In the genomic region with DNA sequence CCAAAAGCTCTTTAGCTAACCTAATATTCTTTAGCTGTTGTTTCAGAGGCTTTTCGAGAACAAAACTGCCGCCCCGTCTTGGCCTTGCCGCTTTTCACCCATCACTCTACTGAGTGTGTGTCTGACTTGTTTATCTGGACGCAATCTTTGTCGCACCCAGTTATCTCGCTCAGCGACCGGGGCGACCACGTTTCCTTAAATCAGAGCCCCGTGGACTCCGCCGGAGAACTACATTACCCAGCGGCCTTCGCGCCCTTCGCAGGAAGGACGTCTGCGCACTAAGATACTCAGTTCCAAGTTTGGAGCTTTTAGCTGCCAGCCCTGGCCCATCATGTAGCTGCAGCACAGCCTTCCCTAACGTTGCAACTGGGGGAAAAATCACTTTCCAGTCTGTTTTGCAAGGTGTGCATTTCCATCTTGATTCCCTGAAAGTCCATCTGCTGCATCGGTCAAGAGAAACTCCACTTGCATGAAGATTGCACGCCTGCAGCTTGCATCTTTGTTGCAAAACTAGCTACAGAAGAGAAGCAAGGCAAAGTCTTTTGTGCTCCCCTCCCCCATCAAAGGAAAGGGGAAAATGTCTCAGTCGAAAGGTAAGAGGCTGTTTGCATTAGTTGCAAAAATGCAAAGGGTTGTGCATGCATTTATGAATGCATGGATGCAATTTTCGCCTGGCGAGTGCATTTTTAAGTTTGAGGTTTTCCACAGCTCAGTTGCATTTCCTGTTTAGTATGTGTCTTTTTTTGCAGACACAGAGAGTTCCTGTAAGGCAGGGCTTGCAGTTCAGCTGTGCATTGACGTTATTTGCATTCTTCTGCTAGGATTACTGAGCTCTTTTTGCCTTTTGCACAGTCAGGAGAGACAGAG, we compare ENCODE assay signal across 8 cellular contexts. TPM values are rescaled to one million over a fixed set of nuclear protein-coding genes. Genes with fewer than 3 reads are reported as not detected.
DNase-seq lines count a peak whose midpoint lies in the region; ATAC-seq and TF ChIP-seq lines count a peak whose summit lies in the region.

A gene (plus strand): TSS at position 290 of the 867 bp plus-strand sequence. CDS start 288 bp downstream, at position 578.

- no peaks in the 10 kb centered on the region for H3K79me2 ChIP-seq in KMS-11 (ENCODE audit: insufficient read depth, low read depth)
- no peaks in the 10 kb centered on the region for H3K79me2 ChIP-seq in trophoblast cell (ENCODE audit: control insufficient read depth, insufficient read depth, low read length, poor library complexity)

- H3K27me3 ChIP-seq in KMS-11 (ENCODE audit: insufficient read depth, low read depth): no peaks in the 10 kb centered on the region
- no peaks in the 10 kb centered on the region for H3K27me3 ChIP-seq in heart left ventricle
- no peaks in the 10 kb centered on the region for H3K27me3 ChIP-seq in trophoblast cell (ENCODE audit: insufficient read depth, low read length)
- H3K27me3 ChIP-seq in tibial nerve: no peaks in the 10 kb centered on the region

- H3K9ac ChIP-seq in KMS-11: peak within 1 kb of the TSS; percentile 63
- H3K9ac ChIP-seq in trophoblast cell (ENCODE audit: low read length): no peak within 1 kb of the TSS

- H3K27ac Mint-ChIP-seq in activated naive CD4-positive, alpha-beta T cell treated with anti-CD3 and anti-CD28 coated beads, Interleukin-2, amount 10 ng/mL, durations not matched to agents 7 days and 5 days: no peak within 1 kb of the TSS

- TF ChIP-seq EP300 in tibial nerve (IDR thresholded peaks at IDR 0.05): peak in 1 of 2 donors; percentile 43

- H3K36me3 ChIP-seq in KMS-11 (ENCODE audit: insufficient read depth) (no peaks in the 10 kb centered on the region), heart left ventricle (no peaks in the 10 kb centered on the region), trophoblast cell (ENCODE audit: control insufficient read depth in 1 of 2, insufficient read depth in 2 of 2, low read length in 2 of 2) (no peaks in the 10 kb centered on the region), tibial nerve (no peaks in the 10 kb centered on the region)

- TF ChIP-seq CTCF in KMS-11 (conservative IDR thresholded peaks at IDR 0.05; ENCODE audit: low read depth, low read length) (no peak), heart left ventricle (IDR thresholded peaks at IDR 0.05) (no peak), tibial nerve (IDR thresholded peaks at IDR 0.05) (no peak)

- intact Hi-C loops in heart left ventricle (cut with DNase I): loop anchor here in 3 of 10 donors (5.0 to 10.0 kb wide), 5 partner anchors 50 to 110 kb away; no protein-coding TSS in a partner anchor

- peak within 1 kb of the TSS; percentile 84 for H3K4me2 ChIP-seq in KMS-11
- peak within 1 kb of the TSS; percentile 98 for H3K4me2 ChIP-seq in trophoblast cell (ENCODE audit: low read length)

- no peak within 1 kb of the TSS for H3K14ac ChIP-seq in trophoblast cell (ENCODE audit: low read length)

- H3K4me1 Mint-ChIP-seq in activated naive CD4-positive, alpha-beta T cell treated with anti-CD3 and anti-CD28 coated beads, Interleukin-2, amount 10 ng/mL, durations not matched to agents 7 days and 5 days: peaks cover 7% of the 10 kb centered on the region

- H3K4me3 ChIP-seq in KMS-11 (IDR thresholded peaks at IDR 0.05; ENCODE audit: insufficient read depth, low read depth, low read length): peak within 1 kb of the TSS; percentile 80
- H3K4me3 ChIP-seq in heart left ventricle: peak within 1 kb of the TSS; percentile 12 to 75 (median 59)
- H3K4me3 ChIP-seq in trophoblast cell (ENCODE audit: low read depth, low read length): peak within 1 kb of the TSS; percentile 70
- H3K4me3 ChIP-seq in tibial nerve: peak within 1 kb of the TSS; percentile 23 to 58 (median 37)

- H4K91ac ChIP-seq in trophoblast cell (ENCODE audit: low read depth, low read length): peak within 1 kb of the TSS; percentile 54

- 0 to 1% (median 1%) methylated on average over 27 of the region's 27 CpGs for WGBS in heart left ventricle, 4 donors
- no CpG with 5 or more reads among the region's 27 CpGs for WGBS in trophoblast cell (ENCODE audit: extremely low coverage, insufficient coverage, insufficient read length)
- WGBS in tibial nerve, 2 donors: 1% methylated on average over 27 of the region's 27 CpGs

- no peak within 1 kb of the TSS for H3K18ac ChIP-seq in trophoblast cell (ENCODE audit: low read length)

- peak within 1 kb of the TSS; percentile 45 for H3K27ac ChIP-seq in KMS-11
- H3K27ac ChIP-seq in heart left ventricle: peak within 1 kb of the TSS in 9 of 12 donors; percentile 4 to 62 (median 43)
- peak within 1 kb of the TSS; percentile 20 for H3K27ac ChIP-seq in trophoblast cell (ENCODE audit: low read depth, low read length)
- peak within 1 kb of the TSS in 3 of 4 donors; percentile 1 to 68 (median 62) for H3K27ac ChIP-seq in tibial nerve

- no peak within 1 kb of the TSS for H2BK5ac ChIP-seq in trophoblast cell (ENCODE audit: low read depth, low read length, poor library complexity)

- H2AFZ ChIP-seq in KMS-11 (ENCODE audit: low read depth): peak within 1 kb of the TSS; percentile 85
- peak within 1 kb of the TSS; percentile 63 for H2AFZ ChIP-seq in trophoblast cell (ENCODE audit: insufficient read depth, low read length, poor library complexity)

- H4K20me1 ChIP-seq in KMS-11 (ENCODE audit: insufficient read depth): no peaks in the 10 kb centered on the region

- H3K4me3 Mint-ChIP-seq in activated naive CD4-positive, alpha-beta T cell treated with anti-CD3 and anti-CD28 coated beads, Interleukin-2, amount 10 ng/mL, durations not matched to agents 7 days and 5 days: no peak within 1 kb of the TSS

- ATAC-seq in GM21786 (IDR thresholded peaks at IDR 0.05; ENCODE audit: unreplicated experiment): peak; percentile 94
- ATAC-seq in heart left ventricle: peak; percentile 93 to 99 (median 98)

- no peak within 1 kb of the TSS for H3K4ac ChIP-seq in trophoblast cell (ENCODE audit: low read depth, low read length)

- peak; percentile 72 for DNase-seq in Daoy (ENCODE audit: low read depth)
- peak; percentile 89 for DNase-seq in SIG-M5 treated with dmso at 0.1 percent for 504 hours (lab: John Stamatoyannopoulos, UW; ENCODE audit: unreplicated experiment)
- DNase-seq in activated naive CD4-positive, alpha-beta T cell treated with anti-CD3 and anti-CD28 coated beads, Interleukin-2, amount 10 ng/mL, durations not matched to agents 7 days and 5 days: peak; percentile 90
- DNase-seq in heart left ventricle: peak; percentile 79 to 91 (median 81)
- peak; percentile 63 to 76 for DNase-seq in trophoblast cell
- peak; percentile 49 to 67 for DNase-seq in tibial nerve (ENCODE audit: low spot score in 2 of 2)

- no peak within 1 kb of the TSS for H2BK120ac ChIP-seq in trophoblast cell (ENCODE audit: insufficient read depth, low read length, poor library complexity)

- H3K9me3 ChIP-seq in heart left ventricle (no peaks in the 10 kb centered on the region), trophoblast cell (ENCODE audit: insufficient read depth, low read depth, low read length) (no peaks in the 10 kb centered on the region), tibial nerve (no peaks in the 10 kb centered on the region)

- H4K12ac ChIP-seq in trophoblast cell (ENCODE audit: low read depth, low read length): no peak within 1 kb of the TSS

- CTCF ChIA-PET in activated naive CD4-positive, alpha-beta T cell treated with anti-CD3 and anti-CD28 coated beads, Interleukin-2, amount 10 ng/mL, durations not matched to agents 7 days and 5 days (lab: Charles Lee): interaction anchor here (0.6 to 1.8 kb wide), 6 partner anchors 10 to 643 kb away, joined by 3 to 5 read pairs (median 3); no protein-coding TSS in a partner anchor

- no peak within 1 kb of the TSS for H2AK5ac ChIP-seq in trophoblast cell (ENCODE audit: low read length)

- peaks cover 16% of the 10 kb centered on the region for H3K4me1 ChIP-seq in KMS-11 (ENCODE audit: low read depth, poor library complexity, severe bottlenecking)
- peaks cover 0 to 35% (median 15%) of the 10 kb centered on the region in 12 donors for H3K4me1 ChIP-seq in heart left ventricle
- no peaks in the 10 kb centered on the region for H3K4me1 ChIP-seq in trophoblast cell (ENCODE audit: control insufficient read depth in 1 of 2, insufficient read depth in 2 of 2, low read length in 2 of 2)
- H3K4me1 ChIP-seq in tibial nerve: peaks cover 0 to 39% (median 13%) of the 10 kb centered on the region in 4 donors

- no peaks in the 10 kb centered on the region for H3K9me3 Mint-ChIP-seq in activated naive CD4-positive, alpha-beta T cell treated with anti-CD3 and anti-CD28 coated beads, Interleukin-2, amount 10 ng/mL, durations not matched to agents 7 days and 5 days

- H3K79me1 ChIP-seq in trophoblast cell (ENCODE audit: low read length): no peaks in the 10 kb centered on the region

- no peak within 1 kb of the TSS for H3K23ac ChIP-seq in trophoblast cell (ENCODE audit: low read length)

- H3K27me3 Mint-ChIP-seq in activated naive CD4-positive, alpha-beta T cell treated with anti-CD3 and anti-CD28 coated beads, Interleukin-2, amount 10 ng/mL, durations not matched to agents 7 days and 5 days: no peaks in the 10 kb centered on the region

- TF ChIP-seq POLR2A in heart left ventricle (IDR thresholded peaks at IDR 0.05) (no peak), tibial nerve (IDR thresholded peaks at IDR 0.05) (no peak)

- H3K36me3 Mint-ChIP-seq in activated naive CD4-positive, alpha-beta T cell treated with anti-CD3 and anti-CD28 coated beads, Interleukin-2, amount 10 ng/mL, durations not matched to agents 7 days and 5 days: peaks cover 3% of the 10 kb centered on the region

- peak within 1 kb of the TSS; percentile 86 for H4K8ac ChIP-seq in trophoblast cell (ENCODE audit: low read depth, low read length)

- H2BK12ac ChIP-seq in trophoblast cell (ENCODE audit: low read length): no peak within 1 kb of the TSS

RNA-seq across cellular contexts. Expression of the gene that starts here (rescaled TPM):
- 0.40 and 5.9 TPM in 2 replicates for total RNA-seq in Daoy (2014; rRNA removed; shearing (Covaris generic))
- total RNA-seq in heart left ventricle (1 to 10 TPM in 7 of 9 donors, under 1 TPM in 2; 0.83 to 5.1 (median 1.8) TPM), tibial nerve (10 to 100 TPM in 3 of 4 donors, 1 to 10 TPM in 1; 9.8 to 30.3 (median 22.8) TPM)
- 1 to 10 TPM in 1 of 2 donors, under 1 TPM in 1; 0.61 to 1.3 TPM for polyA plus RNA-seq in heart left ventricle
- 3.2 and 3.7 TPM in 2 replicates for polyA plus RNA-seq in trophoblast cell (2013)

Comparison
In these comparisons a context has a peak if more than half of its experiments do, and no peak if none do; other contexts are left out.
1. Peak in every context shown above with its lines: DNase-seq, ATAC-seq, H3K4me3 ChIP-seq and H3K27ac ChIP-seq.